Comparison of ENCODE assay signal across 8 cellular contexts in genomic region chr1:203628185-203628996, GRCh38. TPM values are rescaled to one million over a fixed set of nuclear protein-coding genes. Genes with fewer than 3 reads are reported as not detected.
DNase-seq lines count a peak whose midpoint lies in the region; ATAC-seq and TF ChIP-seq lines count a peak whose summit lies in the region.

No MANE protein-coding gene starts in this region.

- H3K27ac ChIP-seq in SK-N-SH (ENCODE audit: low read depth in 2 of 2, low read length in 1 of 2) (peak overlapping the region; percentile 86 to 91), vagina (peak overlapping the region; percentile 94)

- H3K9me3 ChIP-seq in SK-N-SH (no peaks in the 10 kb centered on the region), endocrine pancreas (ENCODE audit: control insufficient read depth, low read length) (no peaks in the 10 kb centered on the region), mucosa of descending colon (no peaks in the 10 kb centered on the region), vagina (no peaks in the 10 kb centered on the region)

- H3K4me1 ChIP-seq in SK-N-SH (ENCODE audit: control insufficient read depth in 1 of 2, insufficient read depth in 2 of 2, low read depth in 1 of 2, low read length in 1 of 2) = peaks cover 25 to 28% of the 10 kb centered on the region in 2 experiments; a peak in 3 of 4 replicates
- H3K4me1 ChIP-seq in endocrine pancreas (ENCODE audit: control insufficient read depth, insufficient read depth, low read length) = no peaks in the 10 kb centered on the region
- peaks cover 34% of the 10 kb centered on the region for H3K4me1 ChIP-seq in mucosa of descending colon (ENCODE audit: low read depth)
- H3K4me1 ChIP-seq in vagina = peaks cover 69% of the 10 kb centered on the region

- H3K79me2 ChIP-seq in SK-N-SH (ENCODE audit: insufficient read depth) = peaks cover 68% of the 10 kb centered on the region

- CTCF ChIA-PET in SK-N-SH (lab: Yijun Ruan, JAX) = interaction anchor here (3.6 to 4.6 kb wide), 2 partner anchors 73 to 125 kb away, joined by 36 to 88 read pairs; no protein-coding TSS in a partner anchor

- peak; percentile 66 for DNase-seq in activated effector memory CD4-positive, alpha-beta T cell treated with anti-CD3 and anti-CD28 coated beads, Interleukin-2, amount 50 U/mL, for 16 hours
- no peak for DNase-seq in activated effector memory CD4-positive, alpha-beta T cell treated with Interleukin-2 at 50 U/mL for 16 hours
- DNase-seq in SK-N-SH (no peak), mucosa of descending colon (peak; percentile 34 to 65 (median 64)), vagina (ENCODE audit: extremely low spot score in 2 of 2) (peak in 1 of 2 donors; percentile 90)

- peak in 1 of 2 donors; percentile 22 for TF ChIP-seq POLR2A in vagina (IDR thresholded peaks at IDR 0.05)

- no peak overlapping the region for H2AFZ ChIP-seq in SK-N-SH (ENCODE audit: low read depth)

- intact Hi-C loops in mucosa of descending colon (cut with DNase I, micrococcal nuclease) = loop anchor here in 1 of 2 donors (10.0 kb wide), 1 partner anchor 76 kb away; no protein-coding TSS in a partner anchor
- intact Hi-C loops in vagina (cut with DNase I) = loop anchor here (5.0 kb wide), 3 partner anchors 39 to 116 kb away; no protein-coding TSS in a partner anchor

- no peak for TF ChIP-seq RAD21 in SK-N-SH (IDR thresholded peaks at IDR 0.05; ENCODE audit: low read length)

- peaks cover 0 to 15% of the 10 kb centered on the region in 2 experiments for H3K36me3 ChIP-seq in SK-N-SH (replicated peaks in 1 of 2; ENCODE audit: control insufficient read depth in 1 of 2, insufficient read depth in 2 of 2, low read length in 1 of 2)
- H3K36me3 ChIP-seq in endocrine pancreas (ENCODE audit: control insufficient read depth, insufficient read depth, low read length) = no peaks in the 10 kb centered on the region
- H3K36me3 ChIP-seq in mucosa of descending colon (ENCODE audit: low read depth) = no peaks in the 10 kb centered on the region
- H3K36me3 ChIP-seq in vagina = no peaks in the 10 kb centered on the region

- no peak for TF ChIP-seq EP300 in SK-N-SH (IDR thresholded peaks at IDR 0.05; ENCODE audit: borderline replicate concordance in 1 of 2, low read depth in 1 of 2, low read length in 1 of 2)

- TF ChIP-seq CTCF in SK-N-SH (IDR thresholded peaks at IDR 0.05) = peak; percentile 42
- no peak for TF ChIP-seq CTCF in mucosa of descending colon (IDR thresholded peaks at IDR 0.05)
- TF ChIP-seq CTCF in vagina (IDR thresholded peaks at IDR 0.05) = peak in 1 of 3 experiments; percentile 23

- H3K4me3 ChIP-seq in SK-N-SH (ENCODE audit: low read depth in 2 of 2, low read length in 1 of 2) = peak overlapping the region; percentile 73 to 98
- peak overlapping the region; percentile 97 for H3K4me3 ChIP-seq in endocrine pancreas (ENCODE audit: control insufficient read depth, insufficient read depth, low read length)
- peak overlapping the region; percentile 7 for H3K4me3 ChIP-seq in mucosa of descending colon
- peak overlapping the region; percentile 58 to 88 for H3K4me3 ChIP-seq in vagina

- WGBS in SK-N-SH (ENCODE audit: low lambda C conversion rate) = 24% methylated on average over 17 of the region's 19 CpGs

- no peaks in the 10 kb centered on the region for H3K27me3 ChIP-seq in SK-N-SH (ENCODE audit: insufficient read depth)
- no peaks in the 10 kb centered on the region for H3K27me3 ChIP-seq in endocrine pancreas (ENCODE audit: control insufficient read depth, insufficient read depth, low read length)
- no peaks in the 10 kb centered on the region for H3K27me3 ChIP-seq in vagina

- H3K9ac ChIP-seq in SK-N-SH (peak overlapping the region; percentile 93), endocrine pancreas (ENCODE audit: control insufficient read depth, insufficient read depth, low read length) (peak overlapping the region; percentile 79)

- POLR2A ChIA-PET in SK-N-SH (lab: Yijun Ruan, JAX) = interaction anchor here (0.6 to 0.7 kb wide), 2 partner anchors 106 to 234 kb away, joined by 3 read pairs; no protein-coding TSS in a partner anchor

- peak; percentile 1 for ATAC-seq in mucosa of descending colon
- ATAC-seq in GM18858 (IDR thresholded peaks at IDR 0.05; ENCODE audit: unreplicated experiment) = no peak
- ATAC-seq in GM21447 (IDR thresholded peaks at IDR 0.05; ENCODE audit: unreplicated experiment) = no peak

- H3K9me2 ChIP-seq in SK-N-SH = no peaks in the 10 kb centered on the region

- peak overlapping the region; percentile 96 for H3K4me2 ChIP-seq in SK-N-SH

- peaks cover 46% of the 10 kb centered on the region for H4K20me1 ChIP-seq in SK-N-SH (ENCODE audit: insufficient read depth)

- peaks cover 10% of the 10 kb centered on the region for H3F3A ChIP-seq in SK-N-SH (replicated peaks; ENCODE audit: insufficient read depth)

TF ChIP-seq in SK-N-SH, 30 proteins besides CTCF, POLR2A, EP300 and RAD21:
- 0 out of 2 replicates have a peak, but pooled peaks have one; percentile 12 for TF ChIP-seq NFIC (IDR thresholded peaks at IDR 0.05; ENCODE audit: borderline replicate concordance)
- 0 out of 2 replicates have a peak, but pooled peaks have one; percentile 17 for TF ChIP-seq POLR2AphosphoS5 (IDR thresholded peaks at IDR 0.05; ENCODE audit: low read depth, low read length)
- no peak for TF ChIP-seq JUND (IDR thresholded peaks at IDR 0.05)
- TF ChIP-seq, protein P1, sequence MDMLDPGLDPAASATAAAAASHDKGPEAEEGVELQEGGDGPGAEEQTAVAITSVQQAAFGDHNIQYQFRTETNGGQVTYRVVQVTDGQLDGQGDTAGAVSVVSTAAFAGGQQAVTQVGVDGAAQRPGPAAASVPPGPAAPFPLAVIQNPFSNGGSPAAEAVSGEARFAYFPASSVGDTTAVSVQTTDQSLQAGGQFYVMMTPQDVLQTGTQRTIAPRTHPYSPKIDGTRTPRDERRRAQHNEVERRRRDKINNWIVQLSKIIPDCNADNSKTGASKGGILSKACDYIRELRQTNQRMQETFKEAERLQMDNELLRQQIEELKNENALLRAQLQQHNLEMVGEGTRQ (IDR thresholded peaks at IDR 0.05; ENCODE audit: borderline replicate concordance, low read depth, low read length) = no peak
- TF ChIP-seq SMC3 (IDR thresholded peaks at IDR 0.05; ENCODE audit: low read depth, low read length) = no peak
- TF ChIP-seq PBX3 (IDR thresholded peaks at IDR 0.05) = no peak

RNA-seq across cellular contexts. Expression of gene ATP2B4, which starts 1.8 kb away (rescaled TPM):
- 96.1 and 144 TPM in 2 replicates for polyA plus RNA-seq in SK-N-SH (2012; rRNA removed)
- 88.6 and 104 TPM in 2 replicates for polyA plus RNA-seq in SK-N-SH (2012; cell fraction: cytosol; rRNA removed)
- polyA plus RNA-seq in SK-N-SH (2012; cell fraction: nucleus; rRNA removed) = 164 and 210 TPM in 2 replicates
- total RNA-seq in mucosa of descending colon (100 to 1,000 TPM in 1 of 3 donors, 10 to 100 TPM in 2; 20.2 to 372 (median 31.0) TPM), vagina (101 TPM)

Comparison
In these comparisons a context has a peak if more than half of its experiments do, and no peak if none do; other contexts are left out.
1. DNase-seq: peak in activated effector memory CD4-positive, alpha-beta T cell treated with anti-CD3 and anti-CD28 coated beads, Interleukin-2, amount 50 U/mL, for 16 hours (single experiment) and mucosa of descending colon (3 of 3); none in activated effector memory CD4-positive, alpha-beta T cell treated with Interleukin-2 at 50 U/mL for 16 hours (single experiment) and SK-N-SH (single experiment).
2. H3K4me3 ChIP-seq: peak in every context shown above with its lines; median percentile 97 in endocrine pancreas; 86 in SK-N-SH; 73 in vagina; 7 in mucosa of descending colon.